In genomic region chr1:170078610-170079189, GRCh38 we compare ENCODE assay signal across 17 cellular contexts. TPM values are rescaled to one million over a fixed set of nuclear protein-coding genes. Genes with fewer than 3 reads are reported as not detected.
A peak's percentile ranks its signal among the peaks of the same experiment; 100 is the strongest.
DNase-seq lines count a peak whose midpoint lies in the region; ATAC-seq, FAIRE-seq and TF ChIP-seq lines count a peak whose summit lies in the region.
"Had no signal": no experiment of that assay in that cellular context is flagged by ENCODE, and none has a peak within 500 bp of the region (broad histone marks: within the 10 kb centered on the region; RNA-seq: fewer than 3 reads in every experiment).

No MANE protein-coding gene starts in this region.

- H3K9me3 ChIP-seq in IMR-90 (ENCODE audit: control insufficient read depth, insufficient read depth, low read length) (peaks cover 2% of the 10 kb centered on the region; the same call in 1 of the 2 replicates), gastrocnemius medialis (no peaks in the 10 kb centered on the region)

- peaks cover 0 to 7% of the 10 kb centered on the region in 2 experiments; a peak in 2 of 4 replicates for H3K79me1 ChIP-seq in IMR-90 (ENCODE audit: low read depth in 1 of 2, low read length in 2 of 2)

- no peak overlapping the region for H4K8ac ChIP-seq in IMR-90 (ENCODE audit: low read depth in 2 of 2, low read length in 2 of 2)

- no peak overlapping the region for H3K9ac ChIP-seq in IMR-90 (ENCODE audit: low read depth, low read length)
- H3K9ac ChIP-seq: BLaER1, GM23248 had no signal

- no peak overlapping the region for H2BK5ac ChIP-seq in IMR-90 (ENCODE audit: low read depth, low read length, poor library complexity, severe bottlenecking)

- dilution Hi-C loops in IMR-90 (cut with HindIII; ENCODE audit: low sequenced_read_pairs, unreplicated experiment): no loop called here

- TF ChIP-seq POLR2A in IMR-90 (IDR thresholded peaks at IDR 0.05; ENCODE audit: low read depth, low read length): no peak
- no peak for TF ChIP-seq POLR2A in gastrocnemius medialis (IDR thresholded peaks at IDR 0.05)

- POLR2A ChIA-PET in IMR-90 (lab: Charles Lee; ENCODE audit: unreplicated experiment): no interaction called here

- CTCF ChIA-PET in IMR-90 (lab: Yijun Ruan, JAX): no interaction called here

- no peak overlapping the region for H2AK5ac ChIP-seq in IMR-90 (ENCODE audit: low read depth, low read length)

- H3K9me1 ChIP-seq in IMR-90 (ENCODE audit: insufficient read depth, low read length): no peaks in the 10 kb centered on the region

- no peak overlapping the region for H3K4me2 ChIP-seq in IMR-90 (ENCODE audit: low read depth, low read length)
- H3K4me2 ChIP-seq: BLaER1 had no signal

- intact Hi-C loops in IMR-90 (cut with micrococcal nuclease): no loop called here
- intact Hi-C loops in gastrocnemius medialis (cut with DNase I; ENCODE audit: low total_unique reads): no loop called here

- no peak for TF ChIP-seq CTCF in D721Med (IDR thresholded peaks at IDR 0.05; ENCODE audit: insufficient read depth, missing control alignments)
- no peak for TF ChIP-seq CTCF in IMR-90 (conservative IDR thresholded peaks at IDR 0.05; ENCODE audit: low read depth, low read length)
- TF ChIP-seq CTCF in gastrocnemius medialis (IDR thresholded peaks at IDR 0.05 in 4 of 5, conservative IDR thresholded peaks at IDR 0.05 in 1 of 5): no peak

- H3K23ac ChIP-seq in IMR-90 (ENCODE audit: low read depth, low read length): no peak overlapping the region

- no peak overlapping the region for H2BK20ac ChIP-seq in IMR-90 (ENCODE audit: low read depth, low read length)

- DNase-seq in D721Med (ENCODE audit: insufficient read length, low spot score) (no peak), IMR-90 (no peak), T-helper 2 cell (no peak), GM03348 (ENCODE audit: low spot score) (no peak), gastrocnemius medialis (no peak)
- DNase-seq: CD4-positive, alpha-beta T cell; CD8-positive, alpha-beta memory T cell; DMS53; DMS79 treated with DMSO at 0.1 percent for 48 hours; GF-D8; GM23248; H9 had no signal

- no peak overlapping the region for H4K5ac ChIP-seq in IMR-90 (ENCODE audit: low read depth, low read length)

- TF ChIP-seq RAD21 in IMR-90 (IDR thresholded peaks at IDR 0.05; ENCODE audit: low read length): no peak

- no peak overlapping the region for H3K18ac ChIP-seq in IMR-90 (ENCODE audit: low read depth, low read length)

- no peak overlapping the region for H2BK15ac ChIP-seq in IMR-90 (ENCODE audit: low read depth, low read length)

- in situ Hi-C loops in IMR-90 (cut with MboI; ENCODE audit: low sequenced_read_pairs): no loop called here
- in situ Hi-C loops in gastrocnemius medialis (cut with MboI; ENCODE audit: low sequenced_read_pairs in 4 of 4): no loop called here

- FAIRE-seq in D721Med (lab: Jason Lieb, UNC) (peak; percentile 93), endometrium (lab: Jason Lieb, UNC) (peak; percentile 21)
- FAIRE-seq: GM19239, H1 had no signal

- no peak overlapping the region for H2AFZ ChIP-seq in IMR-90 (replicated peaks; ENCODE audit: low read length, poor library complexity)
- H2AFZ ChIP-seq: GM23248 had no signal

- H3K14ac ChIP-seq in IMR-90 (replicated peaks; ENCODE audit: low read depth, low read length): no peak overlapping the region

- H3K27ac ChIP-seq in IMR-90 (ENCODE audit: insufficient read depth, low read length) (no peak overlapping the region), gastrocnemius medialis (no peak overlapping the region)
- H3K27ac ChIP-seq: BLaER1, GM23248 had no signal

- H4K91ac ChIP-seq in IMR-90 (ENCODE audit: insufficient read depth, low read depth, low read length): no peak overlapping the region

- no peaks in the 10 kb centered on the region for H4K20me1 ChIP-seq in IMR-90 (ENCODE audit: insufficient read depth, low read length)
- H4K20me1 ChIP-seq: BLaER1 had no signal

- no peak overlapping the region for H2AK9ac ChIP-seq in IMR-90 (replicated peaks; ENCODE audit: low read depth, low read length, poor library complexity)

- no TSS peak for BruUV-seq in IMR-90 (replicated peaks; lab: Mats Ljungman, UMichigan)

- H3K27me3 ChIP-seq in IMR-90 (ENCODE audit: control insufficient read depth, insufficient read depth, low read length): no peaks in the 10 kb centered on the region
- H3K27me3 ChIP-seq in gastrocnemius medialis: no peaks in the 10 kb centered on the region
- H3K27me3 ChIP-seq: BLaER1 had no signal

- no peak overlapping the region for H2BK120ac ChIP-seq in IMR-90 (ENCODE audit: low read depth, low read length)

- H3K56ac ChIP-seq in IMR-90 (ENCODE audit: extremely low read depth, insufficient read depth, low read length): no peak overlapping the region

- ATAC-seq in IMR-90 (ENCODE audit: low read depth) (no peak), gastrocnemius medialis (no peak)
- ATAC-seq: HCT116 had no signal

- H3K4me3 ChIP-seq in IMR-90 (ENCODE audit: insufficient read depth, low read depth, low read length): no peak overlapping the region
- no peak overlapping the region for H3K4me3 ChIP-seq in gastrocnemius medialis
- H3K4me3 ChIP-seq: BLaER1, GM23248 had no signal

- H3K36me3 ChIP-seq in IMR-90 (ENCODE audit: control insufficient read depth, insufficient read depth, low read length) (no peaks in the 10 kb centered on the region), gastrocnemius medialis (no peaks in the 10 kb centered on the region)
- H3K36me3 ChIP-seq: BLaER1 had no signal

- H3K4me1 ChIP-seq in IMR-90 (ENCODE audit: control insufficient read depth, insufficient read depth, low read length) (no peaks in the 10 kb centered on the region), gastrocnemius medialis (peaks cover 2 to 6% of the 10 kb centered on the region in 2 donors)

- H3K4ac ChIP-seq in IMR-90 (ENCODE audit: low read depth, low read length): no peak overlapping the region

TF ChIP-seq in IMR-90, 13 proteins besides CTCF, POLR2A, EP300 and RAD21:
- TF ChIP-seq SMC3 (IDR thresholded peaks at IDR 0.05; ENCODE audit: low read depth, low read length): no peak
- no peak for TF ChIP-seq FOS (IDR thresholded peaks at IDR 0.05; ENCODE audit: low read depth, low read length)
- TF ChIP-seq CHD1 (IDR thresholded peaks at IDR 0.05; ENCODE audit: low read depth, low read length): no peak
- TF ChIP-seq USF2 (IDR thresholded peaks at IDR 0.05; ENCODE audit: low read depth, low read length): no peak
- TF ChIP-seq RCOR1 (IDR thresholded peaks at IDR 0.05; ENCODE audit: insufficient replicate concordance, low read length): no peak
- TF ChIP-seq MAFK (IDR thresholded peaks at IDR 0.05; ENCODE audit: low read depth, low read length): peak; percentile 41; the same call in 1 of the 2 replicates
TF ChIP-seq in IMR-90: peak in this region for 1.

RNA-seq across cellular contexts. Expression of gene KIFAP3, which starts 4.2 kb away (rescaled TPM):
- total RNA-seq in IMR-90 (2012; rRNA removed) (10.9 and 22.2 TPM in 2 replicates), gastrocnemius medialis (10 to 100 TPM; 15.5 to 25.0 (median 18.0) TPM)
- 7.8 and 10.5 TPM in 2 replicates for polyA plus RNA-seq in IMR-90 (2012; rRNA removed)
- polyA plus RNA-seq in IMR-90 (2012; cell fraction: cytosol; rRNA removed): 1.8 TPM in 2 replicates
- polyA plus RNA-seq in IMR-90 (2012; cell fraction: nucleus; rRNA removed; ENCODE audit: low replicate concordance): 1.1 and 7.5 TPM in 2 replicates
